1 cellular context compared by ENCODE assay signal in the genomic region with DNA sequence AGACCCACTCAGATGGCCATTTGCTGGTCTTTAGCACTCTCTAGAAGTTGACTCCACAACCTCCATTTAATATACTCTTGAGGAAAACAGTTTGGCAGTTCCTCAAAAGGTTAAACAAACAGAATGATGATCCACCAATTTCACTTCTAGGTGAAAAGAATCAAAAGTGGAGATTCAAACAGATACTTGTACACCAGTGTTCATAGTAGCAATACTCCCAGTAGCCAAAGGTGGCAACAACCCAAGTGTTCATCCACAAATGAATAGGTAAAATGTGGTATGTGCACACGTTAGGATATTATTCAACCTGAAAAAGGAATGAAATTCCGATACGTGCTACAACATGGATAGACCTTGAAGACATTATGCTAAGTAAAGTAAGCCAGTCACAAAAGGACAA.
TF ChIP-seq lines count a peak whose summit lies in the region.

No MANE protein-coding gene starts in this region.

TF ChIP-seq in GM12878, 131 proteins besides CTCF, POLR2A, EP300 and RAD21:
- TF ChIP-seq SP1 (IDR thresholded peaks at IDR 0.05; ENCODE audit: low read depth, low read length) (no peak), ZNF207 (IDR thresholded peaks at IDR 0.05; ENCODE audit: borderline replicate concordance) (no peak), MTA3 (IDR thresholded peaks at IDR 0.05; ENCODE audit: borderline replicate concordance, low read length) (no peak), NR2C2 (IDR thresholded peaks at IDR 0.05; ENCODE audit: borderline replicate concordance, control insufficient read depth, insufficient read length, low read depth) (no peak), IKZF2 (IDR thresholded peaks at IDR 0.05) (no peak), TCF7 (IDR thresholded peaks at IDR 0.05; ENCODE audit: borderline replicate concordance) (no peak), BMI1 (IDR thresholded peaks at IDR 0.05; ENCODE audit: borderline replicate concordance) (no peak), POLR2AphosphoS2 (IDR thresholded peaks at IDR 0.05; ENCODE audit: low read depth, low read length) (no peak), PAX8 (IDR thresholded peaks at IDR 0.05) (no peak), POU2F2 (IDR thresholded peaks at IDR 0.05; ENCODE audit: borderline replicate concordance, low read depth, low read length) (no peak), BHLHE40 (IDR thresholded peaks at IDR 0.05; ENCODE audit: borderline replicate concordance in 1 of 2, low read depth in 2 of 2, low read length in 1 of 2) (no peak), NFIC (IDR thresholded peaks at IDR 0.05; ENCODE audit: low read depth, low read length) (no peak), MYB (IDR thresholded peaks at IDR 0.05; ENCODE audit: borderline replicate concordance, low read depth, low read length) (no peak), CREB1 (IDR thresholded peaks at IDR 0.05; ENCODE audit: low read depth) (no peak)
- TF ChIP-seq, protein P1, sequence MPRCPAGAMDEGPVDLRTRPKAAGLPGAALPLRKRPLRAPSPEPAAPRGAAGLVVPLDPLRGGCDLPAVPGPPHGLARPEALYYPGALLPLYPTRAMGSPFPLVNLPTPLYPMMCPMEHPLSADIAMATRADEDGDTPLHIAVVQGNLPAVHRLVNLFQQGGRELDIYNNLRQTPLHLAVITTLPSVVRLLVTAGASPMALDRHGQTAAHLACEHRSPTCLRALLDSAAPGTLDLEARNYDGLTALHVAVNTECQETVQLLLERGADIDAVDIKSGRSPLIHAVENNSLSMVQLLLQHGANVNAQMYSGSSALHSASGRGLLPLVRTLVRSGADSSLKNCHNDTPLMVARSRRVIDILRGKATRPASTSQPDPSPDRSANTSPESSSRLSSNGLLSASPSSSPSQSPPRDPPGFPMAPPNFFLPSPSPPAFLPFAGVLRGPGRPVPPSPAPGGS (IDR thresholded peaks at IDR 0.05; ENCODE audit: borderline replicate concordance, insufficient read depth, low read depth, low read length, poor library complexity, severe bottlenecking): no peak
- TF ChIP-seq, protein P2, sequence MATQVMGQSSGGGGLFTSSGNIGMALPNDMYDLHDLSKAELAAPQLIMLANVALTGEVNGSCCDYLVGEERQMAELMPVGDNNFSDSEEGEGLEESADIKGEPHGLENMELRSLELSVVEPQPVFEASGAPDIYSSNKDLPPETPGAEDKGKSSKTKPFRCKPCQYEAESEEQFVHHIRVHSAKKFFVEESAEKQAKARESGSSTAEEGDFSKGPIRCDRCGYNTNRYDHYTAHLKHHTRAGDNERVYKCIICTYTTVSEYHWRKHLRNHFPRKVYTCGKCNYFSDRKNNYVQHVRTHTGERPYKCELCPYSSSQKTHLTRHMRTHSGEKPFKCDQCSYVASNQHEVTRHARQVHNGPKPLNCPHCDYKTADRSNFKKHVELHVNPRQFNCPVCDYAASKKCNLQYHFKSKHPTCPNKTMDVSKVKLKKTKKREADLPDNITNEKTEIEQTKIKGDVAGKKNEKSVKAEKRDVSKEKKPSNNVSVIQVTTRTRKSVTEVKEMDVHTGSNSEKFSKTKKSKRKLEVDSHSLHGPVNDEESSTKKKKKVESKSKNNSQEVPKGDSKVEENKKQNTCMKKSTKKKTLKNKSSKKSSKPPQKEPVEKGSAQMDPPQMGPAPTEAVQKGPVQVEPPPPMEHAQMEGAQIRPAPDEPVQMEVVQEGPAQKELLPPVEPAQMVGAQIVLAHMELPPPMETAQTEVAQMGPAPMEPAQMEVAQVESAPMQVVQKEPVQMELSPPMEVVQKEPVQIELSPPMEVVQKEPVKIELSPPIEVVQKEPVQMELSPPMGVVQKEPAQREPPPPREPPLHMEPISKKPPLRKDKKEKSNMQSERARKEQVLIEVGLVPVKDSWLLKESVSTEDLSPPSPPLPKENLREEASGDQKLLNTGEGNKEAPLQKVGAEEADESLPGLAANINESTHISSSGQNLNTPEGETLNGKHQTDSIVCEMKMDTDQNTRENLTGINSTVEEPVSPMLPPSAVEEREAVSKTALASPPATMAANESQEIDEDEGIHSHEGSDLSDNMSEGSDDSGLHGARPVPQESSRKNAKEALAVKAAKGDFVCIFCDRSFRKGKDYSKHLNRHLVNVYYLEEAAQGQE (IDR thresholded peaks at IDR 0.05; ENCODE audit: low read depth, low read length): no peak
